ENCODE assay signal across 18 cellular contexts in the genomic region with DNA sequence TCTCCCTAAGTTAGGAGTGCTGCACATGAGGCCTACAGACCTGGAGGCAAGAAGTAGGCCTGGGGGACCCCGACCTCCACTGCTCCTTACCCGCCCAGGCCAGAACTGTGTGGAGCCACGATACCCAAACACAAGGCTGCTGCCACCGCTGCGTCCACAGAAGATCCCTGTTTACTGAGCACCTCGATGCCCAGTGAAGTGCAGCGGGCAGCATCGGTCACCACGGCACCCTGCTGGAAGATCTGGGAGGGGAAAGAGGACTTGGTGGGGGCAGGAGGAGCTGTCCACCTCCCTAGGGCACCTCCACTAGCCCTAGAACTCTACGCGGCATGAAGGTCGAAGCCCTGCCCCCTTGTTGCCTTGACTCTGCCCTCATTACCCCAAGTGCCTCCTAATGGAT. TPM values are rescaled to one million over a fixed set of nuclear protein-coding genes. Genes with fewer than 3 reads are reported as not detected.
A peak's percentile ranks its signal among the peaks of the same experiment; 100 is the strongest.
DNase-seq lines count a peak whose midpoint lies in the region; ATAC-seq and TF ChIP-seq lines count a peak whose summit lies in the region.
"Had no signal": no experiment of that assay in that cellular context is flagged by ENCODE, and none has a peak within 500 bp of the region (broad histone marks: within the 10 kb centered on the region; RNA-seq: fewer than 3 reads in every experiment).

No MANE protein-coding gene starts in this region.

- H3K79me1 ChIP-seq in mesendoderm (ENCODE audit: low read length) = no peaks in the 10 kb centered on the region

- TF ChIP-seq CTCF in WTC11 (IDR thresholded peaks at IDR 0.05) (no peak), gastrocnemius medialis (IDR thresholded peaks at IDR 0.05 in 4 of 5, conservative IDR thresholded peaks at IDR 0.05 in 1 of 5) (no peak)

- H3K4ac ChIP-seq in mesendoderm (ENCODE audit: low read depth, low read length) = no peak overlapping the region

- peaks cover 4% of the 10 kb centered on the region for H3K4me1 ChIP-seq in mesendoderm (ENCODE audit: control insufficient read depth, low read depth, low read length)
- peaks cover 23 to 39% of the 10 kb centered on the region in 2 donors for H3K4me1 ChIP-seq in gastrocnemius medialis

- no peak for TF ChIP-seq POLR2A in gastrocnemius medialis (IDR thresholded peaks at IDR 0.05)

- no peaks in the 10 kb centered on the region for H3K9me3 ChIP-seq in gastrocnemius medialis

- ATAC-seq in WTC11 (no peak), gastrocnemius medialis (peak; percentile 24 to 43), HG03342 (IDR thresholded peaks at IDR 0.05; ENCODE audit: unreplicated experiment) (no peak)
- ATAC-seq: HCT116 had no signal

- H3K27ac ChIP-seq in mesendoderm (ENCODE audit: low read depth, low read length) (no peak overlapping the region), gastrocnemius medialis (peak overlapping the region; percentile 50 to 82 (median 72))

- intact Hi-C loops in gastrocnemius medialis (cut with DNase I; ENCODE audit: low total_unique reads) = no loop called here

- H2BK15ac ChIP-seq in mesendoderm (replicated peaks; ENCODE audit: low read depth) = no peak overlapping the region

- H4K5ac ChIP-seq in mesendoderm (ENCODE audit: low read length) = no peak overlapping the region

- H4K8ac ChIP-seq in mesendoderm (ENCODE audit: low read depth, low read length) = no peak overlapping the region

- H2BK120ac ChIP-seq in mesendoderm (ENCODE audit: low read depth, low read length) = no peak overlapping the region

- no peak overlapping the region for H3K18ac ChIP-seq in mesendoderm (ENCODE audit: low read length)

- peak overlapping the region; percentile 80 for H3K27ac Mint-ChIP-seq in WTC11
- H3K27ac Mint-ChIP-seq: CD14-positive monocyte had no signal

- DNase-seq in NCI-H510A treated with DMSO at 0.1 percent for 48 hours (lab: John Stamatoyannopoulos, UW) = peak; percentile 6
- no peak for DNase-seq in NCI-H510A (lab: John Stamatoyannopoulos, UW)
- no peak for DNase-seq in WTC11 (ENCODE audit: low spot score)
- DNase-seq in mesendoderm = no peak
- no peak for DNase-seq in gastrocnemius medialis
- no peak for DNase-seq in hepatic stellate cell (ENCODE audit: low spot score)
- DNase-seq in NCI-H1694 (lab: John Stamatoyannopoulos, UW) = no peak
- DNase-seq: AML-193, DND-41, KG1, NCI-H187, NCI-H2107, NCI-H524 treated with DMSO at 0.1 percent for 48 hours, RPMI8226, SIG-M5 had no signal

- in situ Hi-C loops in gastrocnemius medialis (cut with MboI; ENCODE audit: low sequenced_read_pairs in 4 of 4) = loop anchor here in 1 of 4 donors (25.0 kb wide), 1 partner anchor 225 kb away; a partner anchor contains a TSS

- no peak overlapping the region for H3K23ac ChIP-seq in mesendoderm (ENCODE audit: low read length)

- no peak overlapping the region for H2AK5ac ChIP-seq in mesendoderm (ENCODE audit: low read length)

- H3K4me3 Mint-ChIP-seq in WTC11 = peak overlapping the region; percentile 61
- H3K4me3 Mint-ChIP-seq: CD14-positive monocyte had no signal

- H3K79me2 ChIP-seq in mesendoderm (ENCODE audit: control insufficient read depth, insufficient read depth, low read length) = no peaks in the 10 kb centered on the region

- no peak overlapping the region for H3K4me3 ChIP-seq in mesendoderm (ENCODE audit: low read length)
- peak overlapping the region; percentile 18 to 28 (median 22) for H3K4me3 ChIP-seq in gastrocnemius medialis

- POLR2A ChIA-PET in WTC11 (lab: Charles Lee) = no interaction called here

- no peaks in the 10 kb centered on the region for H3K9me3 Mint-ChIP-seq in WTC11

- H3K4me2 ChIP-seq in mesendoderm (ENCODE audit: low read length) = no peak overlapping the region

- no peak overlapping the region for H2BK5ac ChIP-seq in mesendoderm (ENCODE audit: low read length)

- H3K36me3 ChIP-seq in mesendoderm (ENCODE audit: control insufficient read depth, insufficient read depth, low read length) (no peaks in the 10 kb centered on the region), gastrocnemius medialis (peaks cover 0 to 7% of the 10 kb centered on the region in 2 donors)

- no CpG with 5 or more reads among the region's 12 CpGs for WGBS in mesendoderm (ENCODE audit: extremely low coverage, insufficient coverage, low lambda C conversion rate)

- peaks cover 4% of the 10 kb centered on the region; the same call in 1 of the 2 replicates for H3K27me3 Mint-ChIP-seq in WTC11 (ENCODE audit: low read depth)

- H3K27me3 ChIP-seq in mesendoderm (ENCODE audit: insufficient read depth, low read length, poor library complexity) (no peaks in the 10 kb centered on the region), gastrocnemius medialis (no peaks in the 10 kb centered on the region)

- CTCF ChIA-PET in WTC11 (lab: Charles Lee) = interaction anchor here (1.2 to 3.5 kb wide), 2 partner anchors 10 to 28 kb away, joined by 3 to 24 read pairs; a partner anchor contains a TSS

- no peak overlapping the region for H3K9ac ChIP-seq in mesendoderm (ENCODE audit: low read length)

- H3K36me3 Mint-ChIP-seq in WTC11 = peaks cover 8% of the 10 kb centered on the region

- peak overlapping the region; percentile 79 for H3K56ac ChIP-seq in mesendoderm (ENCODE audit: low read length)

- peaks cover 18% of the 10 kb centered on the region for H3K4me1 Mint-ChIP-seq in WTC11

TF ChIP-seq in WTC11, 78 proteins besides CTCF, POLR2A, EP300 and RAD21:
- TF ChIP-seq HMGA2 (CRISPR knock-in tag; IDR thresholded peaks at IDR 0.05) = no peak
- TF ChIP-seq, protein P1, sequence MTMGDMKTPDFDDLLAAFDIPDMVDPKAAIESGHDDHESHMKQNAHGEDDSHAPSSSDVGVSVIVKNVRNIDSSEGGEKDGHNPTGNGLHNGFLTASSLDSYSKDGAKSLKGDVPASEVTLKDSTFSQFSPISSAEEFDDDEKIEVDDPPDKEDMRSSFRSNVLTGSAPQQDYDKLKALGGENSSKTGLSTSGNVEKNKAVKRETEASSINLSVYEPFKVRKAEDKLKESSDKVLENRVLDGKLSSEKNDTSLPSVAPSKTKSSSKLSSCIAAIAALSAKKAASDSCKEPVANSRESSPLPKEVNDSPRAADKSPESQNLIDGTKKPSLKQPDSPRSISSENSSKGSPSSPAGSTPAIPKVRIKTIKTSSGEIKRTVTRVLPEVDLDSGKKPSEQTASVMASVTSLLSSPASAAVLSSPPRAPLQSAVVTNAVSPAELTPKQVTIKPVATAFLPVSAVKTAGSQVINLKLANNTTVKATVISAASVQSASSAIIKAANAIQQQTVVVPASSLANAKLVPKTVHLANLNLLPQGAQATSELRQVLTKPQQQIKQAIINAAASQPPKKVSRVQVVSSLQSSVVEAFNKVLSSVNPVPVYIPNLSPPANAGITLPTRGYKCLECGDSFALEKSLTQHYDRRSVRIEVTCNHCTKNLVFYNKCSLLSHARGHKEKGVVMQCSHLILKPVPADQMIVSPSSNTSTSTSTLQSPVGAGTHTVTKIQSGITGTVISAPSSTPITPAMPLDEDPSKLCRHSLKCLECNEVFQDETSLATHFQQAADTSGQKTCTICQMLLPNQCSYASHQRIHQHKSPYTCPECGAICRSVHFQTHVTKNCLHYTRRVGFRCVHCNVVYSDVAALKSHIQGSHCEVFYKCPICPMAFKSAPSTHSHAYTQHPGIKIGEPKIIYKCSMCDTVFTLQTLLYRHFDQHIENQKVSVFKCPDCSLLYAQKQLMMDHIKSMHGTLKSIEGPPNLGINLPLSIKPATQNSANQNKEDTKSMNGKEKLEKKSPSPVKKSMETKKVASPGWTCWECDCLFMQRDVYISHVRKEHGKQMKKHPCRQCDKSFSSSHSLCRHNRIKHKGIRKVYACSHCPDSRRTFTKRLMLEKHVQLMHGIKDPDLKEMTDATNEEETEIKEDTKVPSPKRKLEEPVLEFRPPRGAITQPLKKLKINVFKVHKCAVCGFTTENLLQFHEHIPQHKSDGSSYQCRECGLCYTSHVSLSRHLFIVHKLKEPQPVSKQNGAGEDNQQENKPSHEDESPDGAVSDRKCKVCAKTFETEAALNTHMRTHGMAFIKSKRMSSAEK (CRISPR knock-in tag; IDR thresholded peaks at IDR 0.05; ENCODE audit: borderline replicate concordance) = no peak
TF ChIP-seq in WTC11: peak in this region for 0.

RNA-seq across cellular contexts. Expression of a gene that starts 9.9 kb away (rescaled TPM):
- total RNA-seq in WTC11 (2021) (27.7 to 34.5 TPM (median 33.3 TPM) in 3 replicates), gastrocnemius medialis (10 to 100 TPM; 11.4 to 54.2 (median 15.4) TPM)
- 7.7 TPM for polyA plus RNA-seq in mesendoderm (2013, experiment 1 of 2)
- polyA plus RNA-seq in mesendoderm (2013, experiment 2 of 2) = 7.4 TPM

RNA-seq across cellular contexts. Expression of a gene that starts 13.7 kb away (rescaled TPM):
- total RNA-seq in WTC11 (2021) (28.9 to 35.9 TPM (median 29.0 TPM) in 3 replicates), gastrocnemius medialis (10 to 100 TPM; 70.5 to 94.7 (median 88.1) TPM)
- polyA plus RNA-seq in mesendoderm (2013, experiment 1 of 2) = 18.8 TPM
- 20.7 TPM for polyA plus RNA-seq in mesendoderm (2013, experiment 2 of 2)

RNA-seq across cellular contexts. Expression of a gene that starts 37.3 kb away (rescaled TPM):
- total RNA-seq in WTC11 (2021) (8.0 to 10.1 TPM (median 8.2 TPM) in 3 replicates), gastrocnemius medialis (10 to 100 TPM; 10.9 to 12.7 (median 11.6) TPM)
- polyA plus RNA-seq in mesendoderm (2013, experiment 1 of 2) = 8.7 TPM
- 8.8 TPM for polyA plus RNA-seq in mesendoderm (2013, experiment 2 of 2)

Comparison
In these comparisons a context has a peak if more than half of its experiments do, and no peak if none do; other contexts are left out.
1. ATAC-seq: peak in gastrocnemius medialis (2 of 2); none in WTC11 (single experiment) and HG03342 (single experiment).